9 cellular contexts compared by ENCODE assay signal in the genomic region with DNA sequence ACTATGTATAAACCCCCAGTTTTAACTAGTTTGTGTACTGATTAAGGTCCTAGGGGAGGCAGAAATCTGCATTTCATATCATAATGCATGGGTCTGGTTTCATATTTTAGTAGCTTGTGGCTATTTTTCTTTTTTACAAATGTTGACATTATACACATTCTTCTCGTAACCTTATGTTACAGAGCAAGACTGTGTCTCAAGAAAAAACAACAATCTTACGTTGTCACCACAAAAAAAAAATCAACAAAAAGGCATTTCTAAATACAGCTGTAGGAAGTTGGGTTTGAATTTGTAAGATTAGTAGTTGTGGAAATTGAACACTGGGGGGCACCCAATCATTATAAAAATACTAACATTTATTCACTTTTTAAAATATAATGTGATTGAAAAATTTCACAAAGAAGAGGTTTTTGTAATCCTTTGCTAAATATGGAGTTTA. TPM values are rescaled to one million over a fixed set of nuclear protein-coding genes. Genes with fewer than 3 reads are reported as not detected.
DNase-seq lines count a peak whose midpoint lies in the region; TF ChIP-seq lines count a peak whose summit lies in the region.
"Had no signal": no experiment of that assay in that cellular context is flagged by ENCODE, and none has a peak within 500 bp of the region (broad histone marks: within the 10 kb centered on the region; RNA-seq: fewer than 3 reads in every experiment).

No MANE protein-coding gene starts in this region.

- TF ChIP-seq CTCF in endothelial cell (IDR thresholded peaks at IDR 0.05; ENCODE audit: unreplicated experiment) (peak; percentile 37), spleen (IDR thresholded peaks at IDR 0.05 in 8 of 11, conservative IDR thresholded peaks at IDR 0.05 in 3 of 11) (peak in 8 of 11 experiments; percentile 25 to 55 (median 42))

- H3K9me3 ChIP-seq in spleen, result no peaks in the 10 kb centered on the region

- no peaks in the 10 kb centered on the region for H3K27me3 Mint-ChIP-seq in endothelial cell (ENCODE audit: unreplicated experiment)
- no peaks in the 10 kb centered on the region for H3K27me3 Mint-ChIP-seq in activated naive CD4-positive, alpha-beta T cell treated with anti-CD3 and anti-CD28 coated beads for 36 hours (ENCODE audit: low read depth)
- H3K27me3 Mint-ChIP-seq in activated CD4-positive, alpha-beta memory T cell treated with anti-CD3 and anti-CD28 coated beads for 36 hours, result no peaks in the 10 kb centered on the region

- no peaks in the 10 kb centered on the region for H3K27me3 ChIP-seq in spleen (replicated peaks in 1 of 7)

- no peak for TF ChIP-seq POLR2A in spleen (IDR thresholded peaks at IDR 0.05)

- intact Hi-C loops in spleen (cut with DNase I; ENCODE audit: low total_unique reads), result no loop called here
- intact Hi-C loops in activated naive CD4-positive, alpha-beta T cell treated with anti-CD3 and anti-CD28 coated beads for 36 hours (cut with micrococcal nuclease), result loop anchor here (1.0 to 2.0 kb wide), 5 partner anchors 193 to 618 kb away; no protein-coding TSS in a partner anchor
- intact Hi-C loops in activated CD4-positive, alpha-beta memory T cell treated with anti-CD3 and anti-CD28 coated beads for 36 hours (cut with micrococcal nuclease), result loop anchor here (2.0 to 10.0 kb wide), 5 partner anchors 174 to 616 kb away; a partner anchor contains a TSS

- H3K27ac ChIP-seq in spleen, result no peak overlapping the region

- H3K4me3 ChIP-seq in spleen, result no peak overlapping the region

- WGBS in spleen, 5 donors, result 14 to 26% (median 23%) methylated on average over 2 of the region's 2 CpGs

- peak; percentile 26 for DNase-seq in NCI-H82 (lab: John Stamatoyannopoulos, UW)
- DNase-seq in NCI-H82 treated with DMSO at 0.1 percent for 48 hours (lab: John Stamatoyannopoulos, UW; ENCODE audit: unreplicated experiment), result no peak
- DNase-seq in NCI-H446 treated with DMSO at 0.1 percent for 48 hours (lab: John Stamatoyannopoulos, UW), result peak; percentile 11
- DNase-seq in endothelial cell (ENCODE audit: low spot score), result no peak
- DNase-seq in spleen, result no peak
- DNase-seq in activated naive CD4-positive, alpha-beta T cell treated with anti-CD3 and anti-CD28 coated beads for 36 hours, result no peak
- no peak for DNase-seq in hypothalamus (lab: John Stamatoyannopoulos, UW)
- no peak for DNase-seq in activated CD4-positive, alpha-beta memory T cell treated with anti-CD3 and anti-CD28 coated beads for 36 hours
- DNase-seq: activated CD4-positive, alpha-beta T cell treated with anti-CD3 and anti-CD28 coated beads, Interleukin-2, amount 50 U/mL, for 1 hour had no signal

- CTCF ChIA-PET in activated naive CD4-positive, alpha-beta T cell treated with anti-CD3 and anti-CD28 coated beads for 36 hours (lab: Charles Lee), result interaction anchor here (0.7 to 2.1 kb wide), 8 partner anchors 13 to 1015 kb away, joined by 3 to 6 read pairs (median 3); no protein-coding TSS in a partner anchor
- CTCF ChIA-PET in activated CD4-positive, alpha-beta memory T cell treated with anti-CD3 and anti-CD28 coated beads for 36 hours (lab: Charles Lee), result interaction anchor here (0.6 to 2.1 kb wide), 5 partner anchors 15 to 512 kb away, joined by 3 to 10 read pairs (median 4); a partner anchor contains a TSS

- peaks cover 0 to 6% (median 0%) of the 10 kb centered on the region in 6 donors for H3K4me1 ChIP-seq in spleen

- no peak overlapping the region for H3K27ac Mint-ChIP-seq in endothelial cell (ENCODE audit: unreplicated experiment)
- H3K27ac Mint-ChIP-seq in activated naive CD4-positive, alpha-beta T cell treated with anti-CD3 and anti-CD28 coated beads for 36 hours, result no peak overlapping the region
- no peak overlapping the region for H3K27ac Mint-ChIP-seq in activated CD4-positive, alpha-beta memory T cell treated with anti-CD3 and anti-CD28 coated beads for 36 hours

- H3K36me3 Mint-ChIP-seq in endothelial cell (ENCODE audit: low read depth, unreplicated experiment), result no peaks in the 10 kb centered on the region
- no peaks in the 10 kb centered on the region for H3K36me3 Mint-ChIP-seq in activated naive CD4-positive, alpha-beta T cell treated with anti-CD3 and anti-CD28 coated beads for 36 hours (ENCODE audit: low read depth)
- H3K36me3 Mint-ChIP-seq in activated CD4-positive, alpha-beta memory T cell treated with anti-CD3 and anti-CD28 coated beads for 36 hours, result no peaks in the 10 kb centered on the region

- H3K4me1 Mint-ChIP-seq in endothelial cell (ENCODE audit: unreplicated experiment), result no peaks in the 10 kb centered on the region
- H3K4me1 Mint-ChIP-seq in activated naive CD4-positive, alpha-beta T cell treated with anti-CD3 and anti-CD28 coated beads for 36 hours (ENCODE audit: low read depth), result peaks cover 8% of the 10 kb centered on the region
- peaks cover 6% of the 10 kb centered on the region for H3K4me1 Mint-ChIP-seq in activated CD4-positive, alpha-beta memory T cell treated with anti-CD3 and anti-CD28 coated beads for 36 hours (ENCODE audit: low read depth)

- no peaks in the 10 kb centered on the region for H3K9me3 Mint-ChIP-seq in endothelial cell (ENCODE audit: unreplicated experiment)
- no peaks in the 10 kb centered on the region for H3K9me3 Mint-ChIP-seq in activated naive CD4-positive, alpha-beta T cell treated with anti-CD3 and anti-CD28 coated beads for 36 hours
- no peaks in the 10 kb centered on the region for H3K9me3 Mint-ChIP-seq in activated CD4-positive, alpha-beta memory T cell treated with anti-CD3 and anti-CD28 coated beads for 36 hours

- H3K4me3 Mint-ChIP-seq in endothelial cell (ENCODE audit: unreplicated experiment), result no peak overlapping the region
- no peak overlapping the region for H3K4me3 Mint-ChIP-seq in activated naive CD4-positive, alpha-beta T cell treated with anti-CD3 and anti-CD28 coated beads for 36 hours
- no peak overlapping the region for H3K4me3 Mint-ChIP-seq in activated CD4-positive, alpha-beta memory T cell treated with anti-CD3 and anti-CD28 coated beads for 36 hours

- POLR2A ChIA-PET in activated CD4-positive, alpha-beta memory T cell treated with anti-CD3 and anti-CD28 coated beads for 36 hours (lab: Charles Lee), result no interaction called here

- no peaks in the 10 kb centered on the region for H3K36me3 ChIP-seq in spleen

RNA-seq across cellular contexts. Expression of a gene that starts 17.9 kb away (rescaled TPM):
- total RNA-seq in endothelial cell (ENCODE audit: unreplicated experiment) (89.9 TPM), spleen (100 to 1,000 TPM in 4 of 7 donors, 10 to 100 TPM in 3; 91.1 to 441 (median 105) TPM)
- 100 to 1,000 TPM in 1 of 3 donors, 10 to 100 TPM in 2; 64.0 to 104 (median 91.7) TPM for polyA plus RNA-seq in spleen
- total RNA-seq in activated naive CD4-positive, alpha-beta T cell treated with anti-CD3 and anti-CD28 coated beads for 36 hours, result 100 to 1,000 TPM in 1 of 2 experiments, 10 to 100 TPM in 1; 95.9 to 105 TPM
- 100 to 1,000 TPM; 100 to 111 TPM for total RNA-seq in activated CD4-positive, alpha-beta memory T cell treated with anti-CD3 and anti-CD28 coated beads for 36 hours

RNA-seq across cellular contexts. Expression of a gene that starts 18.2 kb away (rescaled TPM):
- total RNA-seq in endothelial cell (ENCODE audit: unreplicated experiment), result 68.8 TPM
- 100 to 1,000 TPM in 3 of 7 donors, 10 to 100 TPM in 4; 70.9 to 149 (median 79.0) TPM for total RNA-seq in spleen
- 10 to 100 TPM; 53.7 to 73.7 (median 73.3) TPM for polyA plus RNA-seq in spleen
- total RNA-seq in activated naive CD4-positive, alpha-beta T cell treated with anti-CD3 and anti-CD28 coated beads for 36 hours, result 100 to 1,000 TPM; 133 to 135 TPM
- 100 to 1,000 TPM; 131 to 137 TPM for total RNA-seq in activated CD4-positive, alpha-beta memory T cell treated with anti-CD3 and anti-CD28 coated beads for 36 hours

Comparison
In these comparisons a context has a peak if more than half of its experiments do, and no peak if none do; other contexts are left out.
1. DNase-seq: peak in NCI-H82 (single experiment) and NCI-H446 treated with DMSO at 0.1 percent for 48 hours (single experiment); none in NCI-H82 treated with DMSO at 0.1 percent for 48 hours (single experiment), endothelial cell (single experiment), spleen (single experiment), activated naive CD4-positive, alpha-beta T cell treated with anti-CD3 and anti-CD28 coated beads for 36 hours (single experiment), hypothalamus (0 of 51) and activated CD4-positive, alpha-beta memory T cell treated with anti-CD3 and anti-CD28 coated beads for 36 hours (single experiment).